8 cellular contexts compared by ENCODE assay signal in the genomic region with DNA sequence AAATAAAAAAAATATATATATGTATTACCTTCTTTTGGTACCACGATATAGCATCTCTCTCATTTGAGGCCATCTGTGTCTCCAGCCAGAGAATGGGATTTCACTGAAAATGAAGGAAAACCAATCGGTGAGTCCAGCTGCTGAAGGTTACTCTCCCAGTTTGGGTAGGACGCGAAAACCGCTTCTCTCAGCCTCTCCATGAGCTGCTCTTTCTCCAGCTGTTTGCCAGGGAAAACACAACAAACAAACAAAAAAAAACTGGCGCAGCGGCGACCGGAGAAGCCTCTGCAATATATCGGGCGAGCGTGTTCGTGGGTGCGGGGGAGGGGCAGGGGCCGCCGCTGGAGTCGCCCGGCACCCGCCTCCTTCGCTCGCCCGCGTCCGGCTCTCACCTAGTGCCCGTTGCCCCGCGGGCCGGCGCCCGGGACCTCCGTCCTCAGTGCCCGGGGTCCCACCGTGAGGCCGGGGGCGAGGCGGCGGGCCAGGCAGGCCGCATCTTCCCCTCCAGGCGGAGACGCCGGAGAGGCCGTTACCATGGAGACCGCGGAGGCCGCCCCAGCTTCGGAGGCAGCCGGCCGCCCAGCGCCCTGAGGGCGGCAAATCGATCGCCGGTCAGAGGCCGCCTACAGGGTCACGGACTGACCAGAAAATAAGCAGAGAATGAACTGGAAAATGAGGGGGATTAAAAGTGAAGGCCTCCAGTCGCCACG. TPM values are rescaled to one million over a fixed set of nuclear protein-coding genes. Genes with fewer than 3 reads are reported as not detected.
DNase-seq lines count a peak whose midpoint lies in the region; ATAC-seq, FAIRE-seq and TF ChIP-seq lines count a peak whose summit lies in the region.

No MANE protein-coding gene starts in this region.

- H3K4me3 ChIP-seq in A673 (ENCODE audit: low read depth, low read length, poor library complexity, severe bottlenecking) (peak overlapping the region; percentile 93), lower leg skin (ENCODE audit: low read depth, poor library complexity, severe bottlenecking) (peak overlapping the region; percentile 91)

- ATAC-seq in HG02973 (IDR thresholded peaks at IDR 0.05; ENCODE audit: unreplicated experiment) = peak; percentile 48

- H3K9me3 ChIP-seq in A673 (ENCODE audit: low read depth, low read length, poor library complexity, severe bottlenecking) = no peaks in the 10 kb centered on the region

- H3K4me1 ChIP-seq in A673 (ENCODE audit: insufficient read depth, low read length, poor library complexity, severe bottlenecking) = peaks cover 23% of the 10 kb centered on the region

- no TSS peak for BruUV-seq in A673 (replicated peaks; lab: Mats Ljungman, UMichigan)

- TF ChIP-seq CTCF in A673 (conservative IDR thresholded peaks at IDR 0.05; ENCODE audit: low read depth, low read length) (no peak), lower leg skin (IDR thresholded peaks at IDR 0.05) (no peak)

- POLR2A ChIA-PET in A673 (lab: Charles Lee; ENCODE audit: low non-redundant PET) = no interaction called here

- intact Hi-C loops in A673 (cut with micrococcal nuclease; ENCODE audit: unreplicated experiment) = loop anchor here (5.0 kb wide), 1 partner anchor 54 kb away; a partner anchor contains a TSS
- intact Hi-C loops in lower leg skin (cut with DNase I; ENCODE audit: low total_unique reads) = no loop called here

- CTCF ChIA-PET in A673 (lab: Charles Lee) = interaction anchor here (0.6 kb wide), 2 partner anchors 588 to 690 kb away, joined by 3 to 6 read pairs; no protein-coding TSS in a partner anchor

- DNase-seq in A673 (ENCODE audit: low spot score) (peak; percentile 61), GM18507 (ENCODE audit: extremely low spot score, insufficient read length, low read depth) (peak; percentile 49), NCI-H2196 treated with DMSO at 0.1 percent for 48 hours (lab: John Stamatoyannopoulos, UW; ENCODE audit: unreplicated experiment) (peak; percentile 48), ecto neural progenitor cell (ENCODE audit: low spot score) (peak; percentile 94), lower leg skin (ENCODE audit: low spot score in 2 of 2) (peak; percentile 21 to 89)
- DNase-seq in activated CD4-positive, alpha-beta T cell treated with anti-CD3 and anti-CD28 coated beads, Interleukin-2, amount 50 U/mL, for 4 hours = peak; percentile 26 to 39
- DNase-seq in stimulated activated CD4-positive, alpha-beta T cell treated with anti-CD3 and anti-CD28 coated beads, TNF-alpha, amount 100 ng/mL, for 4 hours (ENCODE audit: low read depth in 3 of 3) = peak; percentile 15 to 43 (median 28)

- peak overlapping the region; percentile 86 for H3K27ac ChIP-seq in A673 (ENCODE audit: low read depth, low read length, poor library complexity, severe bottlenecking)

- H3K27me3 ChIP-seq in A673 (replicated peaks; ENCODE audit: insufficient read depth, low read depth, low read length, poor library complexity) = no peaks in the 10 kb centered on the region

- no peak for FAIRE-seq in GM18507 (lab: Jason Lieb, UNC)

- no peaks in the 10 kb centered on the region for H3K36me3 ChIP-seq in A673 (ENCODE audit: insufficient read depth, low read length, poor library complexity, severe bottlenecking)

- 0% methylated on average over 43 to 45 of the region's 57 CpGs for WGBS in lower leg skin, 2 donors

- TF ChIP-seq POLR2A in lower leg skin (IDR thresholded peaks at IDR 0.05) = no peak

RNA-seq across cellular contexts. Expression of a gene that starts 0.5 kb away (rescaled TPM):
- total RNA-seq in A673 (2021) (57.2 and 59.2 TPM in 2 replicates), lower leg skin (1 to 10 TPM in 3 of 4 donors, under 1 TPM in 1; 0.65 to 4.8 (median 2.0) TPM)

RNA-seq across cellular contexts. Expression of a gene that starts 53.5 kb away (rescaled TPM):
- 18.3 and 18.7 TPM in 2 replicates for total RNA-seq in A673 (2021)
- total RNA-seq in lower leg skin = 10 to 100 TPM; 18.2 to 37.6 (median 24.5) TPM

Comparison
In these comparisons a context has a peak if more than half of its experiments do, and no peak if none do; other contexts are left out.
1. Peak in every context shown above with its lines: DNase-seq, ATAC-seq, H3K4me3 ChIP-seq and H3K27ac ChIP-seq.
2. DNase-seq: peak in every context shown above with its lines; median percentile 94 in ecto neural progenitor cell; 61 in A673; 55 in lower leg skin; 49 in GM18507; 48 in NCI-H2196 treated with DMSO at 0.1 percent for 48 hours; 32 in activated CD4-positive, alpha-beta T cell treated with anti-CD3 and anti-CD28 coated beads, Interleukin-2, amount 50 U/mL, for 4 hours; 28 in stimulated activated CD4-positive, alpha-beta T cell treated with anti-CD3 and anti-CD28 coated beads, TNF-alpha, amount 100 ng/mL, for 4 hours.
3. RNA of a gene that starts 0.5 kb away (total RNA-seq): 57.2 to 59.2 TPM in A673; 0.65 to 4.8 TPM in lower leg skin; every median in the first group is over 10 times any median in the second.